In genomic region chr7:105177026-105177425, GRCh38 we compare ENCODE assay signal across 22 cellular contexts.
A peak's percentile ranks its signal among the peaks of the same experiment; 100 is the strongest.
DNase-seq lines count a peak whose midpoint lies in the region; ATAC-seq, FAIRE-seq and TF ChIP-seq lines count a peak whose summit lies in the region.
"Had no signal": no experiment of that assay in that cellular context is flagged by ENCODE, and none has a peak within 500 bp of the region (broad histone marks: within the 10 kb centered on the region; RNA-seq: fewer than 3 reads in every experiment).

No MANE protein-coding gene starts in this region.

- TF ChIP-seq EP300 in A549 (IDR thresholded peaks at IDR 0.05) = no peak

- no peak for TF ChIP-seq RAD21 in A549 (conservative IDR thresholded peaks at IDR 0.05 in 1 of 2, IDR thresholded peaks at IDR 0.05 in 1 of 2)

- TF ChIP-seq POLR2A in A549 (IDR thresholded peaks at IDR 0.05; ENCODE audit: low read length) = no peak

- intact Hi-C loops in colonic mucosa (cut with DNase I) = no loop called here

- no peak overlapping the region for H3K9ac ChIP-seq in colonic mucosa (ENCODE audit: low read depth in 2 of 2, low read length in 2 of 2)
- H3K9ac ChIP-seq: BLaER1 had no signal

- no peak overlapping the region for H3K4me2 ChIP-seq in A549
- H3K4me2 ChIP-seq: BLaER1 had no signal

- CTCF ChIA-PET in A549 (lab: Yijun Ruan, JAX) = no interaction called here

- ATAC-seq in A549 (no peak), HG02870 (IDR thresholded peaks at IDR 0.05; ENCODE audit: unreplicated experiment) (no peak)
- ATAC-seq in effector memory CD8-positive, alpha-beta T cell (replicated peaks) = no peak

- POLR2A ChIA-PET in A549 (lab: Yijun Ruan, JAX) = no interaction called here

- H3K4me3 Mint-ChIP-seq in effector memory CD8-positive, alpha-beta T cell = no peak overlapping the region
- no peak overlapping the region for H3K4me3 Mint-ChIP-seq in nephron progenitor cell
- H3K4me3 Mint-ChIP-seq: CD14-positive monocyte; CD4-positive, alpha-beta memory T cell; CD4-positive, CD25-positive, alpha-beta regulatory T cell; CD8-positive, alpha-beta memory T cell had no signal

- no peaks in the 10 kb centered on the region for H3K27me3 Mint-ChIP-seq in effector memory CD8-positive, alpha-beta T cell
- no peaks in the 10 kb centered on the region for H3K27me3 Mint-ChIP-seq in nephron progenitor cell (ENCODE audit: low read depth, poor library complexity)
- H3K27me3 Mint-ChIP-seq: CD4-positive, alpha-beta memory T cell; CD4-positive, CD25-positive, alpha-beta regulatory T cell; CD8-positive, alpha-beta memory T cell had no signal

- peak overlapping the region; percentile 9 to 79 for H3K27ac Mint-ChIP-seq in effector memory CD8-positive, alpha-beta T cell
- peak overlapping the region; percentile 39 for H3K27ac Mint-ChIP-seq in nephron progenitor cell
- H3K27ac Mint-ChIP-seq: CD4-positive, CD25-positive, alpha-beta regulatory T cell had no signal

- H3K9me3 ChIP-seq in A549 (peaks cover 9% of the 10 kb centered on the region; the same call in 2 of the 3 replicates), colonic mucosa (no peaks in the 10 kb centered on the region)
- H3K9me3 ChIP-seq: BE2C, Caco-2 had no signal

- H3K27ac ChIP-seq in A549 (no peak overlapping the region), colonic mucosa (no peak overlapping the region)
- H3K27ac ChIP-seq: BLaER1 had no signal

- peaks cover 0 to 2% of the 10 kb centered on the region in 2 donors for H3K9me3 Mint-ChIP-seq in effector memory CD8-positive, alpha-beta T cell
- peaks cover 24% of the 10 kb centered on the region for H3K9me3 Mint-ChIP-seq in nephron progenitor cell

- H3K36me3 Mint-ChIP-seq in effector memory CD8-positive, alpha-beta T cell (ENCODE audit: insufficient read depth) = no peaks in the 10 kb centered on the region
- peaks cover 21% of the 10 kb centered on the region for H3K36me3 Mint-ChIP-seq in nephron progenitor cell (ENCODE audit: low read depth)

- FAIRE-seq in A204.1 (lab: Jason Lieb, UNC) = peak; percentile 11
- no peak for FAIRE-seq in A549 (lab: Jason Lieb, UNC)
- FAIRE-seq: D721Med, GM12891 had no signal

- peaks cover 17 to 52% of the 10 kb centered on the region in 2 donors for H3K4me1 Mint-ChIP-seq in effector memory CD8-positive, alpha-beta T cell (ENCODE audit: low read depth in 2 of 2)
- no peaks in the 10 kb centered on the region for H3K4me1 Mint-ChIP-seq in nephron progenitor cell
- H3K4me1 Mint-ChIP-seq: CD14-positive monocyte had no signal

- H3K4me3 ChIP-seq in A549 (no peak overlapping the region), colonic mucosa (no peak overlapping the region)
- H3K4me3 ChIP-seq: BLaER1 had no signal

- H3K36me3 ChIP-seq in colonic mucosa = no peaks in the 10 kb centered on the region
- H3K36me3 ChIP-seq: BE2C had no signal

- TF ChIP-seq CTCF in A549 (IDR thresholded peaks at IDR 0.05) (no peak), nephron progenitor cell (IDR thresholded peaks at IDR 0.05) (no peak), colonic mucosa (IDR thresholded peaks at IDR 0.05) (no peak)

- no peak for DNase-seq in A549 (ENCODE audit: low read depth in 1 of 2, low spot score in 1 of 2)
- no peak for DNase-seq in effector memory CD8-positive, alpha-beta T cell
- no peak for DNase-seq in nephron progenitor cell
- DNase-seq in colonic mucosa = no peak
- DNase-seq in COR-L47 (lab: John Stamatoyannopoulos, UW) = no peak
- DNase-seq: 8988T; ACHN; BE2C; C1 segment of cervical spinal cord; Caco-2; Calu3; CD4-positive, alpha-beta memory T cell; CD8-positive, alpha-beta memory T cell; DMS79 treated with DMSO at 0.1 percent for 48 hours; GF-D8 had no signal

- 91% methylated on average over 3 of the region's 3 CpGs for WGBS in A549 (ENCODE audit: missing lambda C conversion rate)

- H3K27me3 ChIP-seq in colonic mucosa = no peaks in the 10 kb centered on the region
- H3K27me3 ChIP-seq: BE2C, BLaER1 had no signal

- H3K4me1 ChIP-seq in A549 = peaks cover 5% of the 10 kb centered on the region; the same call in 2 of the 3 replicates
- H3K4me1 ChIP-seq in colonic mucosa = no peaks in the 10 kb centered on the region
- H3K4me1 ChIP-seq: Caco-2 had no signal

TF ChIP-seq in A549, 52 proteins besides CTCF, POLR2A, EP300 and RAD21:
- TF ChIP-seq ESRRA (IDR thresholded peaks at IDR 0.05; ENCODE audit: borderline replicate concordance, low read length) (no peak), NFE2L2 (conservative IDR thresholded peaks at IDR 0.05; ENCODE audit: low read length) (peak; percentile 67)
